In the genomic region with DNA sequence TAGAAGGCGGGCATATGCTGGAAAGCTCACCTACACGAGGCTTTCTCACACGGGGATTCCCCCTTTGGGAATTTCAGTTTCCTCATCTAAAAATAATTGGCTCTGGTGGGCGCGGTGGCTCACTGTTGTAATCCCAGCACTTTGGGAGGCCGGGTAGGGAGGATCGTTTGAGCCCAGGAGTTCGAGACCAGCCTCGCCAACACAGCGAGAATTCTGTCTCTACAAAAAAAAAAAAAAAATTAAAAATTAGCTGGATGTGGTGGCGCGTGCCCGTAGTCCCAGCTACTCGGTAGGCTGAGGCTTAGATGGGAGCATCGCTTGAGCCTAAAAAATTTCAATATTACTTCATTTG, we compare ENCODE assay signal across 1 cellular context.
TF ChIP-seq lines count a peak whose summit lies in the region.

No MANE protein-coding gene starts in this region.

TF ChIP-seq in K562, 482 proteins besides CTCF, POLR2A, EP300 and RAD21 (continued from another document and continues in another):
- TF ChIP-seq, protein P1, sequence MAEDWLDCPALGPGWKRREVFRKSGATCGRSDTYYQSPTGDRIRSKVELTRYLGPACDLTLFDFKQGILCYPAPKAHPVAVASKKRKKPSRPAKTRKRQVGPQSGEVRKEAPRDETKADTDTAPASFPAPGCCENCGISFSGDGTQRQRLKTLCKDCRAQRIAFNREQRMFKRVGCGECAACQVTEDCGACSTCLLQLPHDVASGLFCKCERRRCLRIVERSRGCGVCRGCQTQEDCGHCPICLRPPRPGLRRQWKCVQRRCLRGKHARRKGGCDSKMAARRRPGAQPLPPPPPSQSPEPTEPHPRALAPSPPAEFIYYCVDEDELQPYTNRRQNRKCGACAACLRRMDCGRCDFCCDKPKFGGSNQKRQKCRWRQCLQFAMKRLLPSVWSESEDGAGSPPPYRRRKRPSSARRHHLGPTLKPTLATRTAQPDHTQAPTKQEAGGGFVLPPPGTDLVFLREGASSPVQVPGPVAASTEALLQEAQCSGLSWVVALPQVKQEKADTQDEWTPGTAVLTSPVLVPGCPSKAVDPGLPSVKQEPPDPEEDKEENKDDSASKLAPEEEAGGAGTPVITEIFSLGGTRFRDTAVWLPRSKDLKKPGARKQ (CRISPR knock-in tag; IDR thresholded peaks at IDR 0.05) = 0 out of 2 replicates have a peak, but pooled peaks have one; percentile 60
- TF ChIP-seq PHB2 (IDR thresholded peaks at IDR 0.05; ENCODE audit: low read depth) (no peak), BRCA1 (IDR thresholded peaks at IDR 0.05) (no peak), BRCA1 (CRISPR knock-in tag; IDR thresholded peaks at IDR 0.05) (no peak), CCNT2 (IDR thresholded peaks at IDR 0.05; ENCODE audit: borderline replicate concordance, extremely low read depth, insufficient read length, low read depth, low read length) (no peak), NCOR1 (IDR thresholded peaks at IDR 0.05) (no peak), GTF2A2 (tag; IDR thresholded peaks at IDR 0.05) (no peak), ATF1 (CRISPR knock-in tag; IDR thresholded peaks at IDR 0.05) (no peak), ATF1 (tag; IDR thresholded peaks at IDR 0.05) (peak; percentile 54), ETV6 (IDR thresholded peaks at IDR 0.05; ENCODE audit: borderline replicate concordance in 1 of 2, low read depth in 2 of 2, low read length in 1 of 2) (no peak), ETV6 (CRISPR knock-in tag; IDR thresholded peaks at IDR 0.05; ENCODE audit: borderline replicate concordance) (no peak), ZNF253 (CRISPR knock-in tag; conservative IDR thresholded peaks at IDR 0.05) (no peak), ZNF644 (tag; IDR thresholded peaks at IDR 0.05; ENCODE audit: low read depth) (no peak), MEF2A (IDR thresholded peaks at IDR 0.05; ENCODE audit: control insufficient read depth, low read depth, low read length) (no peak), MAFG (tag; conservative IDR thresholded peaks at IDR 0.05) (no peak), MEF2D (tag; conservative IDR thresholded peaks at IDR 0.05; ENCODE audit: low read depth) (no peak), STAT5A (IDR thresholded peaks at IDR 0.05; ENCODE audit: borderline replicate concordance, low read length) (no peak), XRCC5 (IDR thresholded peaks at IDR 0.05; ENCODE audit: low read depth, low read length) (no peak)
- TF ChIP-seq, protein P2, sequence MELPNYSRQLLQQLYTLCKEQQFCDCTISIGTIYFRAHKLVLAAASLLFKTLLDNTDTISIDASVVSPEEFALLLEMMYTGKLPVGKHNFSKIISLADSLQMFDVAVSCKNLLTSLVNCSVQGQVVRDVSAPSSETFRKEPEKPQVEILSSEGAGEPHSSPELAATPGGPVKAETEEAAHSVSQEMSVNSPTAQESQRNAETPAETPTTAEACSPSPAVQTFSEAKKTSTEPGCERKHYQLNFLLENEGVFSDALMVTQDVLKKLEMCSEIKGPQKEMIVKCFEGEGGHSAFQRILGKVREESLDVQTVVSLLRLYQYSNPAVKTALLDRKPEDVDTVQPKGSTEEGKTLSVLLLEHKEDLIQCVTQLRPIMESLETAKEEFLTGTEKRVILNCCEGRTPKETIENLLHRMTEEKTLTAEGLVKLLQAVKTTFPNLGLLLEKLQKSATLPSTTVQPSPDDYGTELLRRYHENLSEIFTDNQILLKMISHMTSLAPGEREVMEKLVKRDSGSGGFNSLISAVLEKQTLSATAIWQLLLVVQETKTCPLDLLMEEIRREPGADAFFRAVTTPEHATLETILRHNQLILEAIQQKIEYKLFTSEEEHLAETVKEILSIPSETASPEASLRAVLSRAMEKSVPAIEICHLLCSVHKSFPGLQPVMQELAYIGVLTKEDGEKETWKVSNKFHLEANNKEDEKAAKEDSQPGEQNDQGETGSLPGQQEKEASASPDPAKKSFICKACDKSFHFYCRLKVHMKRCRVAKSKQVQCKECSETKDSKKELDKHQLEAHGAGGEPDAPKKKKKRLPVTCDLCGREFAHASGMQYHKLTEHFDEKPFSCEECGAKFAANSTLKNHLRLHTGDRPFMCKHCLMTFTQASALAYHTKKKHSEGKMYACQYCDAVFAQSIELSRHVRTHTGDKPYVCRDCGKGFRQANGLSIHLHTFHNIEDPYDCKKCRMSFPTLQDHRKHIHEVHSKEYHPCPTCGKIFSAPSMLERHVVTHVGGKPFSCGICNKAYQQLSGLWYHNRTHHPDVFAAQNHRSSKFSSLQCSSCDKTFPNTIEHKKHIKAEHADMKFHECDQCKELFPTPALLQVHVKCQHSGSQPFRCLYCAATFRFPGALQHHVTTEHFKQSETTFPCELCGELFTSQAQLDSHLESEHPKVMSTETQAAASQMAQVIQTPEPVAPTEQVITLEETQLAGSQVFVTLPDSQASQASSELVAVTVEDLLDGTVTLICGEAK (IDR thresholded peaks at IDR 0.05) = no peak
- TF ChIP-seq, protein P2 (CRISPR knock-in tag; IDR thresholded peaks at IDR 0.05) = no peak
- TF ChIP-seq, protein P3, sequence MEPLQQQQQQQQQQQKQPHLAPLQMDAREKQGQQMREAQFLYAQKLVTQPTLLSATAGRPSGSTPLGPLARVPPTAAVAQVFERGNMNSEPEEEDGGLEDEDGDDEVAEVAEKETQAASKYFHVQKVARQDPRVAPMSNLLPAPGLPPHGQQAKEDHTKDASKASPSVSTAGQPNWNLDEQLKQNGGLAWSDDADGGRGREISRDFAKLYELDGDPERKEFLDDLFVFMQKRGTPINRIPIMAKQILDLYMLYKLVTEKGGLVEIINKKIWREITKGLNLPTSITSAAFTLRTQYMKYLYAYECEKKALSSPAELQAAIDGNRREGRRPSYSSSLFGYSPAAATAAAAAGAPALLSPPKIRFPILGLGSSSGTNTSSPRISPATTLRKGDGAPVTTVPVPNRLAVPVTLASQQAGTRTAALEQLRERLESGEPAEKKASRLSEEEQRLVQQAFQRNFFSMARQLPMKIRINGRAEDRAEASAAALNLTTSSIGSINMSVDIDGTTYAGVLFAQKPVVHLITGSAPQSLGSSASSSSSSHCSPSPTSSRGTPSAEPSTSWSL (CRISPR knock-in tag; IDR thresholded peaks at IDR 0.05; ENCODE audit: borderline replicate concordance) = no peak
- TF ChIP-seq, protein P4, sequence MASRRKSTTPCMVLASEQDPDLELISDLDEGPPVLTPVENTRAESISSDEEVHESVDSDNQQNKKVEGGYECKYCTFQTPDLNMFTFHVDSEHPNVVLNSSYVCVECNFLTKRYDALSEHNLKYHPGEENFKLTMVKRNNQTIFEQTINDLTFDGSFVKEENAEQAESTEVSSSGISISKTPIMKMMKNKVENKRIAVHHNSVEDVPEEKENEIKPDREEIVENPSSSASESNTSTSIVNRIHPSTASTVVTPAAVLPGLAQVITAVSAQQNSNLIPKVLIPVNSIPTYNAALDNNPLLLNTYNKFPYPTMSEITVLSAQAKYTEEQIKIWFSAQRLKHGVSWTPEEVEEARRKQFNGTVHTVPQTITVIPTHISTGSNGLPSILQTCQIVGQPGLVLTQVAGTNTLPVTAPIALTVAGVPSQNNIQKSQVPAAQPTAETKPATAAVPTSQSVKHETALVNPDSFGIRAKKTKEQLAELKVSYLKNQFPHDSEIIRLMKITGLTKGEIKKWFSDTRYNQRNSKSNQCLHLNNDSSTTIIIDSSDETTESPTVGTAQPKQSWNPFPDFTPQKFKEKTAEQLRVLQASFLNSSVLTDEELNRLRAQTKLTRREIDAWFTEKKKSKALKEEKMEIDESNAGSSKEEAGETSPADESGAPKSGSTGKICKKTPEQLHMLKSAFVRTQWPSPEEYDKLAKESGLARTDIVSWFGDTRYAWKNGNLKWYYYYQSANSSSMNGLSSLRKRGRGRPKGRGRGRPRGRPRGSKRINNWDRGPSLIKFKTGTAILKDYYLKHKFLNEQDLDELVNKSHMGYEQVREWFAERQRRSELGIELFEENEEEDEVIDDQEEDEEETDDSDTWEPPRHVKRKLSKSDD (conservative IDR thresholded peaks at IDR 0.05; ENCODE audit: low read length) = no peak
- TF ChIP-seq, protein P5, sequence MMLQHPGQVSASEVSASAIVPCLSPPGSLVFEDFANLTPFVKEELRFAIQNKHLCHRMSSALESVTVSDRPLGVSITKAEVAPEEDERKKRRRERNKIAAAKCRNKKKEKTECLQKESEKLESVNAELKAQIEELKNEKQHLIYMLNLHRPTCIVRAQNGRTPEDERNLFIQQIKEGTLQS (IDR thresholded peaks at IDR 0.05) = no peak
- TF ChIP-seq, protein P5 (CRISPR knock-in tag; conservative IDR thresholded peaks at IDR 0.05) = no peak
- TF ChIP-seq, protein P6, sequence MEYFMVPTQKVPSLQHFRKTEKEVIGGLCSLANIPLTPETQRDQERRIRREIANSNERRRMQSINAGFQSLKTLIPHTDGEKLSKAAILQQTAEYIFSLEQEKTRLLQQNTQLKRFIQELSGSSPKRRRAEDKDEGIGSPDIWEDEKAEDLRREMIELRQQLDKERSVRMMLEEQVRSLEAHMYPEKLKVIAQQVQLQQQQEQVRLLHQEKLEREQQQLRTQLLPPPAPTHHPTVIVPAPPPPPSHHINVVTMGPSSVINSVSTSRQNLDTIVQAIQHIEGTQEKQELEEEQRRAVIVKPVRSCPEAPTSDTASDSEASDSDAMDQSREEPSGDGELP (CRISPR knock-in tag; IDR thresholded peaks at IDR 0.05; ENCODE audit: borderline replicate concordance) = no peak
- TF ChIP-seq, protein P7, sequence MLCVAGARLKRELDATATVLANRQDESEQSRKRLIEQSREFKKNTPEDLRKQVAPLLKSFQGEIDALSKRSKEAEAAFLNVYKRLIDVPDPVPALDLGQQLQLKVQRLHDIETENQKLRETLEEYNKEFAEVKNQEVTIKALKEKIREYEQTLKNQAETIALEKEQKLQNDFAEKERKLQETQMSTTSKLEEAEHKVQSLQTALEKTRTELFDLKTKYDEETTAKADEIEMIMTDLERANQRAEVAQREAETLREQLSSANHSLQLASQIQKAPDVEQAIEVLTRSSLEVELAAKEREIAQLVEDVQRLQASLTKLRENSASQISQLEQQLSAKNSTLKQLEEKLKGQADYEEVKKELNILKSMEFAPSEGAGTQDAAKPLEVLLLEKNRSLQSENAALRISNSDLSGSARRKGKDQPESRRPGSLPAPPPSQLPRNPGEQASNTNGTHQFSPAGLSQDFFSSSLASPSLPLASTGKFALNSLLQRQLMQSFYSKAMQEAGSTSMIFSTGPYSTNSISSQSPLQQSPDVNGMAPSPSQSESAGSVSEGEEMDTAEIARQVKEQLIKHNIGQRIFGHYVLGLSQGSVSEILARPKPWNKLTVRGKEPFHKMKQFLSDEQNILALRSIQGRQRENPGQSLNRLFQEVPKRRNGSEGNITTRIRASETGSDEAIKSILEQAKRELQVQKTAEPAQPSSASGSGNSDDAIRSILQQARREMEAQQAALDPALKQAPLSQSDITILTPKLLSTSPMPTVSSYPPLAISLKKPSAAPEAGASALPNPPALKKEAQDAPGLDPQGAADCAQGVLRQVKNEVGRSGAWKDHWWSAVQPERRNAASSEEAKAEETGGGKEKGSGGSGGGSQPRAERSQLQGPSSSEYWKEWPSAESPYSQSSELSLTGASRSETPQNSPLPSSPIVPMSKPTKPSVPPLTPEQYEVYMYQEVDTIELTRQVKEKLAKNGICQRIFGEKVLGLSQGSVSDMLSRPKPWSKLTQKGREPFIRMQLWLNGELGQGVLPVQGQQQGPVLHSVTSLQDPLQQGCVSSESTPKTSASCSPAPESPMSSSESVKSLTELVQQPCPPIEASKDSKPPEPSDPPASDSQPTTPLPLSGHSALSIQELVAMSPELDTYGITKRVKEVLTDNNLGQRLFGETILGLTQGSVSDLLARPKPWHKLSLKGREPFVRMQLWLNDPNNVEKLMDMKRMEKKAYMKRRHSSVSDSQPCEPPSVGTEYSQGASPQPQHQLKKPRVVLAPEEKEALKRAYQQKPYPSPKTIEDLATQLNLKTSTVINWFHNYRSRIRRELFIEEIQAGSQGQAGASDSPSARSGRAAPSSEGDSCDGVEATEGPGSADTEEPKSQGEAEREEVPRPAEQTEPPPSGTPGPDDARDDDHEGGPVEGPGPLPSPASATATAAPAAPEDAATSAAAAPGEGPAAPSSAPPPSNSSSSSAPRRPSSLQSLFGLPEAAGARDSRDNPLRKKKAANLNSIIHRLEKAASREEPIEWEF (CRISPR knock-in tag; IDR thresholded peaks at IDR 0.05) = no peak
- TF ChIP-seq, protein P8, sequence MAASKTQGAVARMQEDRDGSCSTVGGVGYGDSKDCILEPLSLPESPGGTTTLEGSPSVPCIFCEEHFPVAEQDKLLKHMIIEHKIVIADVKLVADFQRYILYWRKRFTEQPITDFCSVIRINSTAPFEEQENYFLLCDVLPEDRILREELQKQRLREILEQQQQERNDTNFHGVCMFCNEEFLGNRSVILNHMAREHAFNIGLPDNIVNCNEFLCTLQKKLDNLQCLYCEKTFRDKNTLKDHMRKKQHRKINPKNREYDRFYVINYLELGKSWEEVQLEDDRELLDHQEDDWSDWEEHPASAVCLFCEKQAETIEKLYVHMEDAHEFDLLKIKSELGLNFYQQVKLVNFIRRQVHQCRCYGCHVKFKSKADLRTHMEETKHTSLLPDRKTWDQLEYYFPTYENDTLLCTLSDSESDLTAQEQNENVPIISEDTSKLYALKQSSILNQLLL (CRISPR knock-in tag; IDR thresholded peaks at IDR 0.05; ENCODE audit: borderline replicate concordance) = no peak
- TF ChIP-seq, protein P9, sequence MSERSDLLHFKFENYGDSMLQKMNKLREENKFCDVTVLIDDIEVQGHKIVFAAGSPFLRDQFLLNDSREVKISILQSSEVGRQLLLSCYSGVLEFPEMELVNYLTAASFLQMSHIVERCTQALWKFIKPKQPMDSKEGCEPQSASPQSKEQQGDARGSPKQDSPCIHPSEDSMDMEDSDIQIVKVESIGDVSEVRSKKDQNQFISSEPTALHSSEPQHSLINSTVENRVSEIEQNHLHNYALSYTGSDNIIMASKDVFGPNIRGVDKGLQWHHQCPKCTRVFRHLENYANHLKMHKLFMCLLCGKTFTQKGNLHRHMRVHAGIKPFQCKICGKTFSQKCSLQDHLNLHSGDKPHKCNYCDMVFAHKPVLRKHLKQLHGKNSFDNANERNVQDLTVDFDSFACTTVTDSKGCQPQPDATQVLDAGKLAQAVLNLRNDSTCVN (CRISPR knock-in tag; IDR thresholded peaks at IDR 0.05) = no peak
